Comparison of ENCODE assay signal across 28 cellular contexts in genomic region chr12:121647-122046, GRCh38.
"Had no signal": no experiment of that assay in that cellular context is flagged by ENCODE, and none has a peak within 500 bp of the region (broad histone marks: within the 10 kb centered on the region; RNA-seq: fewer than 3 reads in every experiment).

No MANE protein-coding gene starts in this region.

- H3K9ac ChIP-seq: neural progenitor cell, parathyroid adenoma had no signal

- H3K9me3 ChIP-seq: ovary, psoas muscle, right lobe of liver, sigmoid colon, suprapubic skin, testis, tibial artery, transverse colon, upper lobe of right lung, uterus had no signal

- FAIRE-seq: small intestine had no signal

- H3K4me1 ChIP-seq: neural progenitor cell, parathyroid adenoma, psoas muscle, right lobe of liver, sigmoid colon, suprapubic skin, testis, tibial artery, transverse colon, upper lobe of right lung, uterus had no signal

- DNase-seq: natural killer cell; occipital lobe; ovary; psoas muscle; right cardiac atrium; right lobe of liver; sigmoid colon; small intestine; stimulated activated CD4-positive, alpha-beta T cell treated with anti-CD3 and anti-CD28 coated beads, Interleukin-15, amount 100 ng/mL, for 24 hours; stimulated activated CD4-positive, alpha-beta T cell treated with anti-CD3 and anti-CD28 coated beads, Interleukin-2, amount 100 ng/mL, for 24 hours; stimulated activated CD4-positive, alpha-beta T cell treated with anti-CD3 and anti-CD28 coated beads, Interleukin-2, amount 100 ng/mL, for 48 hours; stimulated activated CD4-positive, alpha-beta T cell treated with anti-CD3 and anti-CD28 coated beads, Interleukin-4, amount 100 ng/mL, for 24 hours; stimulated activated naive CD4-positive, alpha-beta T cell; stimulated activated naive CD8-positive, alpha-beta T cell treated with anti-CD3 and anti-CD28 coated beads, Interleukin-15, amount 100 ng/mL, for 72 hours; stimulated activated naive CD8-positive, alpha-beta T cell treated with anti-CD3 and anti-CD28 coated beads, Interleukin-15, Interleukin-2, amounts not matched to agents 100 U/mL and 50 U/mL, for 24 hours; substantia nigra; testis; tibial artery; transverse colon; upper lobe of right lung; uterus had no signal

- H3K27ac ChIP-seq: neural progenitor cell, ovary, parathyroid adenoma, psoas muscle, right lobe of liver, sigmoid colon, suprapubic skin, testis, tibial artery, transverse colon, upper lobe of right lung, uterus had no signal

- H3K4me3 Mint-ChIP-seq: natural killer cell; neural progenitor cell; stimulated activated memory B cell treated with anti-CD40 and anti-IgM and Interleukin-4, amounts not matched to agents 10 μg/mL and 1 μg/mL and 100 μg/mL, for 72 hours; stimulated activated naive CD8-positive, alpha-beta T cell treated with anti-CD3 and anti-CD28 coated beads, Interleukin-15, amount 100 ng/mL, for 72 hours; type B pancreatic cell had no signal

- H3K27ac Mint-ChIP-seq: natural killer cell; nephron; neural progenitor cell; progenitor cell of endocrine pancreas; stimulated activated memory B cell treated with anti-CD40 and anti-IgM and Interleukin-4, amounts not matched to agents 10 μg/mL and 1 μg/mL and 100 μg/mL, for 72 hours; stimulated activated naive CD8-positive, alpha-beta T cell treated with anti-CD3 and anti-CD28 coated beads, Interleukin-15, amount 100 ng/mL, for 72 hours; type B pancreatic cell had no signal

- H3K36me3 Mint-ChIP-seq: natural killer cell; neural progenitor cell; stimulated activated memory B cell treated with anti-CD40 and anti-IgM and Interleukin-4, amounts not matched to agents 10 μg/mL and 1 μg/mL and 100 μg/mL, for 72 hours; type B pancreatic cell had no signal

- ATAC-seq: natural killer cell; psoas muscle; right cardiac atrium; right lobe of liver; stimulated activated memory B cell treated with anti-CD40 and anti-IgM and Interleukin-4, amounts not matched to agents 10 μg/mL and 1 μg/mL and 100 μg/mL, for 72 hours; stimulated activated naive CD8-positive, alpha-beta T cell treated with anti-CD3 and anti-CD28 coated beads, Interleukin-15, amount 100 ng/mL, for 72 hours; stimulated activated naive CD8-positive, alpha-beta T cell treated with anti-CD3 and anti-CD28 coated beads, Interleukin-15, Interleukin-2, amounts not matched to agents 100 U/mL and 50 U/mL, for 24 hours; upper lobe of right lung had no signal

- H3K4me3 ChIP-seq: neural progenitor cell, ovary, psoas muscle, right lobe of liver, sigmoid colon, suprapubic skin, testis, tibial artery, transverse colon, upper lobe of right lung, uterus had no signal

- H3K9me3 Mint-ChIP-seq: natural killer cell; nephron; neural progenitor cell; stimulated activated memory B cell treated with anti-CD40 and anti-IgM and Interleukin-4, amounts not matched to agents 10 μg/mL and 1 μg/mL and 100 μg/mL, for 72 hours; stimulated activated naive CD8-positive, alpha-beta T cell treated with anti-CD3 and anti-CD28 coated beads, Interleukin-15, amount 100 ng/mL, for 72 hours; type B pancreatic cell had no signal

- H3K36me3 ChIP-seq: neural progenitor cell, ovary, right lobe of liver, sigmoid colon, suprapubic skin, tibial artery, transverse colon, upper lobe of right lung, uterus had no signal

- H3K4me2 ChIP-seq: neural progenitor cell had no signal

- H2AFZ ChIP-seq: neural progenitor cell, parathyroid adenoma had no signal

- H3K27me3 ChIP-seq: neural progenitor cell, ovary, right lobe of liver, testis, upper lobe of right lung, uterus had no signal

- H3K4me1 Mint-ChIP-seq: natural killer cell; neural progenitor cell; stimulated activated memory B cell treated with anti-CD40 and anti-IgM and Interleukin-4, amounts not matched to agents 10 μg/mL and 1 μg/mL and 100 μg/mL, for 72 hours; stimulated activated naive CD8-positive, alpha-beta T cell treated with anti-CD3 and anti-CD28 coated beads, Interleukin-15, amount 100 ng/mL, for 72 hours had no signal
